In genomic region chr10:18860591-18861205, GRCh38 we compare ENCODE assay signal across 23 cellular contexts.
"Had no signal": no experiment of that assay in that cellular context is flagged by ENCODE, and none has a peak within 500 bp of the region (broad histone marks: within the 10 kb centered on the region; RNA-seq: fewer than 3 reads in every experiment).

No MANE protein-coding gene starts in this region.

- H3K36me3 ChIP-seq: ascending aorta, colonic mucosa, esophagus squamous epithelium, lower lobe of right lung, thyroid gland, uterus had no signal

- H3K27ac ChIP-seq: ascending aorta, colonic mucosa, esophagus squamous epithelium, lower lobe of right lung, skin epidermis, thyroid gland, uterus had no signal

- H3K4me1 Mint-ChIP-seq: activated CD4-positive, alpha-beta T cell treated with anti-CD3 and anti-CD28 coated beads for 36 hours; activated CD8-positive, alpha-beta memory T cell treated with anti-CD3 and anti-CD28 coated beads, Interleukin-2, amount 10 ng/mL, durations not matched to agents 7 days and 5 days; activated naive CD8-positive, alpha-beta T cell treated with anti-CD3 and anti-CD28 coated beads, Interleukin-2, amount 50 U/mL, for 24 hours; immature natural killer cell; stimulated activated naive B cell treated with anti-CD40 and anti-IgM and Interleukin-4, amounts not matched to agents 10 μg/mL and 1 μg/mL and 100 μg/mL, for 72 hours; T-helper 17 cell had no signal

- H3K27ac Mint-ChIP-seq: activated CD4-positive, alpha-beta memory T cell treated with anti-CD3 and anti-CD28 coated beads for 36 hours; activated CD4-positive, alpha-beta T cell treated with anti-CD3 and anti-CD28 coated beads for 36 hours; activated CD8-positive, alpha-beta memory T cell treated with anti-CD3 and anti-CD28 coated beads, Interleukin-2, amount 10 ng/mL, durations not matched to agents 7 days and 5 days; activated naive CD4-positive, alpha-beta T cell treated with anti-CD3 and anti-CD28 coated beads for 36 hours; activated naive CD8-positive, alpha-beta T cell treated with anti-CD3 and anti-CD28 coated beads, Interleukin-2, amount 50 U/mL, for 24 hours; activated T-helper 2 cell treated with anti-CD3 and anti-CD28 coated beads, Interferon-gamma antibody, Interleukin-2, Interleukin-4, amounts not matched to agents 10 μg/mL and 5 μg/mL and 100 μg/mL, durations not matched to agents 14 hours and 24 hours and 36 hours; immature natural killer cell; stimulated activated naive B cell treated with anti-CD40 and anti-IgM and Interleukin-4, amounts not matched to agents 10 μg/mL and 1 μg/mL and 100 μg/mL, for 72 hours; T-helper 17 cell had no signal

- H3K9me3 ChIP-seq: ascending aorta, colonic mucosa, esophagus squamous epithelium, lower lobe of right lung, thyroid gland, uterus had no signal

- H3K4me3 Mint-ChIP-seq: activated CD4-positive, alpha-beta memory T cell treated with anti-CD3 and anti-CD28 coated beads for 36 hours; activated CD4-positive, alpha-beta T cell treated with anti-CD3 and anti-CD28 coated beads for 36 hours; activated CD8-positive, alpha-beta memory T cell treated with anti-CD3 and anti-CD28 coated beads, Interleukin-2, amount 10 ng/mL, durations not matched to agents 7 days and 5 days; activated naive CD4-positive, alpha-beta T cell treated with anti-CD3 and anti-CD28 coated beads for 36 hours; activated naive CD8-positive, alpha-beta T cell treated with anti-CD3 and anti-CD28 coated beads, Interleukin-2, amount 50 U/mL, for 24 hours; immature natural killer cell; stimulated activated naive B cell treated with anti-CD40 and anti-IgM and Interleukin-4, amounts not matched to agents 10 μg/mL and 1 μg/mL and 100 μg/mL, for 72 hours; T-helper 17 cell had no signal

- DNase-seq: activated CD4-positive, alpha-beta memory T cell treated with anti-CD3 and anti-CD28 coated beads for 36 hours; activated CD4-positive, alpha-beta T cell treated with anti-CD3 and anti-CD28 coated beads for 36 hours; activated CD8-positive, alpha-beta memory T cell treated with anti-CD3 and anti-CD28 coated beads, Interleukin-2, amount 10 ng/mL, durations not matched to agents 7 days and 5 days; activated naive CD4-positive, alpha-beta T cell treated with anti-CD3 and anti-CD28 coated beads for 36 hours; activated naive CD8-positive, alpha-beta T cell treated with anti-CD3 and anti-CD28 coated beads, Interleukin-2, amount 50 U/mL, for 24 hours; activated T-cell treated with anti-CD3 and anti-CD28 coated beads, Interleukin-2, amount 50 U/mL, for 1 hour; colonic mucosa; effector CD4-positive, alpha-beta T cell; esophagus squamous epithelium; foreskin melanocyte; immature natural killer cell; lower lobe of right lung; midbrain; posterior cingulate gyrus; stimulated activated CD4-positive, alpha-beta T cell treated with anti-CD3 and anti-CD28 coated beads, Interleukin-15, amount 100 ng/mL, for 24 hours; stimulated activated CD4-positive, alpha-beta T cell treated with anti-CD3 and anti-CD28 coated beads, Interleukin-4, amount 100 ng/mL, for 1 hour; stimulated activated naive B cell treated with anti-CD40 and anti-IgM and Interleukin-4, amounts not matched to agents 10 μg/mL and 1 μg/mL and 100 μg/mL, for 72 hours; T-helper 17 cell; thyroid gland; uterus had no signal

- H3K27me3 ChIP-seq: ascending aorta, colonic mucosa, esophagus squamous epithelium, thyroid gland, uterus had no signal

- H3K9me3 Mint-ChIP-seq: activated CD4-positive, alpha-beta memory T cell treated with anti-CD3 and anti-CD28 coated beads for 36 hours had no signal

- H3K4me1 ChIP-seq: ascending aorta, colonic mucosa, esophagus squamous epithelium, lower lobe of right lung, thyroid gland, uterus had no signal

- H3K27me3 Mint-ChIP-seq: activated CD4-positive, alpha-beta memory T cell treated with anti-CD3 and anti-CD28 coated beads for 36 hours; activated CD4-positive, alpha-beta T cell treated with anti-CD3 and anti-CD28 coated beads for 36 hours; activated CD8-positive, alpha-beta memory T cell treated with anti-CD3 and anti-CD28 coated beads, Interleukin-2, amount 10 ng/mL, durations not matched to agents 7 days and 5 days; activated naive CD8-positive, alpha-beta T cell treated with anti-CD3 and anti-CD28 coated beads, Interleukin-2, amount 50 U/mL, for 24 hours; stimulated activated naive B cell treated with anti-CD40 and anti-IgM and Interleukin-4, amounts not matched to agents 10 μg/mL and 1 μg/mL and 100 μg/mL, for 72 hours; T-helper 17 cell had no signal

- H3K4me3 ChIP-seq: ascending aorta, colonic mucosa, esophagus squamous epithelium, lower lobe of right lung, skin epidermis, thyroid gland, uterus had no signal

- H3K36me3 Mint-ChIP-seq: activated CD4-positive, alpha-beta memory T cell treated with anti-CD3 and anti-CD28 coated beads for 36 hours; activated CD8-positive, alpha-beta memory T cell treated with anti-CD3 and anti-CD28 coated beads, Interleukin-2, amount 10 ng/mL, durations not matched to agents 7 days and 5 days; immature natural killer cell; stimulated activated naive B cell treated with anti-CD40 and anti-IgM and Interleukin-4, amounts not matched to agents 10 μg/mL and 1 μg/mL and 100 μg/mL, for 72 hours had no signal

- ATAC-seq: activated CD4-positive, alpha-beta T cell treated with anti-CD3 and anti-CD28 coated beads for 36 hours; activated CD8-positive, alpha-beta memory T cell treated with anti-CD3 and anti-CD28 coated beads, Interleukin-2, amount 10 ng/mL, durations not matched to agents 7 days and 5 days; activated naive CD8-positive, alpha-beta T cell treated with anti-CD3 and anti-CD28 coated beads, Interleukin-2, amount 50 U/mL, for 24 hours; lower lobe of right lung; stimulated activated naive B cell treated with anti-CD40 and anti-IgM and Interleukin-4, amounts not matched to agents 10 μg/mL and 1 μg/mL and 100 μg/mL, for 72 hours; T-helper 17 cell had no signal
